ENCODE assay signal across 8 cellular contexts in the genomic region with DNA sequence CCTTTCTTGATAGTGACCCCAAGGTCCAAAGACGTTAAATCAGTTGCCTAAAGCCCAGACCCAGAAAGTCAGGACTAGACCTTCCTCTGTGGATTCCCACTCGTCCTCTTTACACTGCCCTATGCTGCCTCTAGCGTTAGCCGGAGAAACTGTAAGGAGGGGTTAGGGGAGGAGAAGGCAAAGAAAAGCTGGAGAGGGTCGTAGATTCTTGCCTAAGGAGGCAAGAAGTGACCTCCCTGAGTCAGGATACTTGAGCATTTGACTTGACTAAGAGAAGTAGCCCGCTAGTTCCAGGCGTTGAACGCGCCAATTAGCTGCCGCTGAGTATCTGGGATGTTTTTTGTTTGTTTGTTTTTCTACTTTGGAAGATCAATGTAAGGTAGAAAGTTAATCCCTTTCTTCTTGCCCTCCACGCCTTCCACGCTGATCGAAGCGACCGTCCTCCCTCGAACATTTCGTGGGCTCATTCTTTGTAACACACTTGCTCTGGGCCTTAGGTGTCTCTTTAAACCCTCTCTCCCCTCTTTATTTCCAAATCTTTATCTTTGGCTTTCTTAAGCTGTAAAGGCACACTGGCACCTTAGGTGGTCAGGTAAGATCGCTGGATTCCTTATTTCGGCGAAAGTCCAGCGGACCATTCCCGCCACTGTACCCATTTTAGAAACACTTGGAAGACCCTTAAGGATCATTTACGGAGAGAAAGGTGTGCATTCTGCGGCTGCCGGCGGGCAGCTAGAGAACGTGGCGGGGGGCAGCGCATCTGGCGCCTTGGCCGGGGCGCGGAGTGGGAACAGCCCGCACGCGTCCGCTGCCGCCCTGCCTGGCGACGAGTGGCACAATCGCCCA. TPM values are rescaled to one million over a fixed set of nuclear protein-coding genes. Genes with fewer than 3 reads are reported as not detected.
DNase-seq lines count a peak whose midpoint lies in the region; ATAC-seq and TF ChIP-seq lines count a peak whose summit lies in the region.

No MANE protein-coding gene starts in this region.

- DNase-seq in CD14-positive monocyte (ENCODE audit: low spot score) (no peak), NCI-H446 (lab: John Stamatoyannopoulos, UW) (peak; percentile 45 to 78), fibroblast of villous mesenchyme (ENCODE audit: low read depth) (peak; percentile 52), natural killer cell (no peak), upper lobe of right lung (peak; percentile 62)
- peak; percentile 46 to 57 for DNase-seq in activated T-cell treated with anti-CD3 and anti-CD28 coated beads, Interleukin-2, amount 50 U/mL, for 72 hours

- H3K36me3 Mint-ChIP-seq in CD14-positive monocyte (peaks cover 11 to 16% of the 10 kb centered on the region in 2 donors), natural killer cell (peaks cover 8% of the 10 kb centered on the region)
- no peaks in the 10 kb centered on the region for H3K36me3 Mint-ChIP-seq in activated T-cell treated with anti-CD3 and anti-CD28 coated beads, Interleukin-2, amount 50 U/mL, for 72 hours (ENCODE audit: insufficient read depth in 2 of 2)

- H3K27ac ChIP-seq in upper lobe of right lung, result no peak overlapping the region

- TF ChIP-seq CTCF in CD14-positive monocyte (IDR thresholded peaks at IDR 0.05) (peak; percentile 82), fibroblast of villous mesenchyme (IDR thresholded peaks at IDR 0.05; ENCODE audit: insufficient read depth, low read depth, low read length) (peak; percentile 99), natural killer cell (IDR thresholded peaks at IDR 0.05) (peak; percentile 57), upper lobe of right lung (IDR thresholded peaks at IDR 0.05) (peak; percentile 86)

- peak overlapping the region; percentile 78 for H3K4me3 ChIP-seq in fibroblast of villous mesenchyme (ENCODE audit: low read depth, low read length)
- H3K4me3 ChIP-seq in upper lobe of right lung, result peak overlapping the region; percentile 70

- H3K27ac Mint-ChIP-seq in CD14-positive monocyte (no peak overlapping the region), natural killer cell (no peak overlapping the region)
- no peak overlapping the region for H3K27ac Mint-ChIP-seq in activated T-cell treated with anti-CD3 and anti-CD28 coated beads, Interleukin-2, amount 50 U/mL, for 72 hours

- H3K36me3 ChIP-seq in upper lobe of right lung, result no peaks in the 10 kb centered on the region

- intact Hi-C loops in CD14-positive monocyte (cut with micrococcal nuclease) (no loop called here), natural killer cell (cut with micrococcal nuclease) (no loop called here), upper lobe of right lung (cut with DNase I) (no loop called here)

- peaks cover 67 to 88% (median 79%) of the 10 kb centered on the region in 3 donors for H3K27me3 Mint-ChIP-seq in CD14-positive monocyte (ENCODE audit: low read depth in 3 of 3)
- H3K27me3 Mint-ChIP-seq in activated T-cell treated with anti-CD3 and anti-CD28 coated beads, Interleukin-2, amount 50 U/mL, for 72 hours (ENCODE audit: low read depth), result peaks cover 55% of the 10 kb centered on the region
- H3K27me3 Mint-ChIP-seq in natural killer cell (ENCODE audit: low read depth in 2 of 2), result peaks cover 56 to 78% of the 10 kb centered on the region in 2 donors

- peak; percentile 51 for ATAC-seq in GM18867 (IDR thresholded peaks at IDR 0.05; ENCODE audit: unreplicated experiment)
- peak; percentile 42 for ATAC-seq in HG03103 (IDR thresholded peaks at IDR 0.05; ENCODE audit: low read depth, unreplicated experiment)
- peak; percentile 29 to 40 for ATAC-seq in activated T-cell treated with anti-CD3 and anti-CD28 coated beads, Interleukin-2, amount 50 U/mL, for 72 hours (replicated peaks in 1 of 2)
- peak in 1 of 3 donors; percentile 50 for ATAC-seq in natural killer cell
- ATAC-seq in upper lobe of right lung, result peak; percentile 62

- H3K4me1 ChIP-seq in upper lobe of right lung, result peaks cover 19% of the 10 kb centered on the region

- H3K4me1 Mint-ChIP-seq in CD14-positive monocyte (peaks cover 45% of the 10 kb centered on the region), natural killer cell (peaks cover 47 to 54% of the 10 kb centered on the region in 2 donors)
- H3K4me1 Mint-ChIP-seq in activated T-cell treated with anti-CD3 and anti-CD28 coated beads, Interleukin-2, amount 50 U/mL, for 72 hours (ENCODE audit: low read depth), result peaks cover 32% of the 10 kb centered on the region

- peaks cover 7 to 42% (median 33%) of the 10 kb centered on the region in 7 donors for H3K9me3 Mint-ChIP-seq in CD14-positive monocyte
- H3K9me3 Mint-ChIP-seq in activated T-cell treated with anti-CD3 and anti-CD28 coated beads, Interleukin-2, amount 50 U/mL, for 72 hours, result no peaks in the 10 kb centered on the region
- H3K9me3 Mint-ChIP-seq in natural killer cell, result no peaks in the 10 kb centered on the region

- peak overlapping the region; percentile 89 to 91 for H3K4me3 Mint-ChIP-seq in CD14-positive monocyte
- H3K4me3 Mint-ChIP-seq in activated T-cell treated with anti-CD3 and anti-CD28 coated beads, Interleukin-2, amount 50 U/mL, for 72 hours, result peak overlapping the region; percentile 81 to 99
- H3K4me3 Mint-ChIP-seq in natural killer cell, result peak overlapping the region; percentile 85

- peaks cover 2% of the 10 kb centered on the region for H3K27me3 ChIP-seq in upper lobe of right lung

- no peaks in the 10 kb centered on the region for H3K9me3 ChIP-seq in upper lobe of right lung

RNA-seq across cellular contexts. Expression of a gene that starts 5.1 kb away (rescaled TPM):
- polyA plus RNA-seq in CD14-positive monocyte, result under 1 TPM in 1 of 2 donors, not detected in 1; 0.12 TPM
- total RNA-seq in activated T-cell treated with anti-CD3 and anti-CD28 coated beads, Interleukin-2, amount 50 U/mL, for 72 hours, result 1 to 10 TPM; 2.2 to 3.9 TPM
- total RNA-seq in fibroblast of villous mesenchyme (94.1 and 101 TPM in 2 replicates), natural killer cell (1 to 10 TPM in 1 of 3 donors, under 1 TPM in 2; 0.35 to 1.5 (median 0.86) TPM), upper lobe of right lung (16.8 TPM)

Comparison
In these comparisons a context has a peak if more than half of its experiments do, and no peak if none do; other contexts are left out.
1. DNase-seq: peak in NCI-H446 (2 of 2), activated T-cell treated with anti-CD3 and anti-CD28 coated beads, Interleukin-2, amount 50 U/mL, for 72 hours (2 of 2), fibroblast of villous mesenchyme (single experiment) and upper lobe of right lung (single experiment); none in CD14-positive monocyte (single experiment) and natural killer cell (single experiment).
2. Peak in every context shown above with its lines, with median percentiles within 50 percentile points of each other: H3K4me3 Mint-ChIP-seq and CTCF ChIP-seq.